21 cellular contexts compared by ENCODE assay signal in the genomic region with DNA sequence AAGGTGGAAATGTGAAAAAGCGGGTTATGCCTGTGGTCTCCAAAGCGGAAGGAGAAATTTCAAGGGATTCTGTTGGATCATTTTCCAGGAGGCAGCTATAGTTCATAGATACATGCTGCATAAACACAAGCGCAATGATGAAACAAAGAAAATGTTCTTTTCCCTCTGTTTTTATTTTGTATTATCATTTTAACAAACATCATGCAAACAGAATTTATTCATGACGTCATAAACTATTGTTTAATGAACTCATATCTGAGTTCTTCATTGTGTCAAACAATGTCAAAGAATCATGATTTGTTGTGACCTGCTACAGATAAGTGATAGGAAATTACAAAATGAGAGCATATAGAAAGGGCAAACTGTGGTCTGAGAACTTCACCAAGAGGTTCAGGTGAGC. TPM values are rescaled to one million over a fixed set of nuclear protein-coding genes. Genes with fewer than 3 reads are reported as not detected.
"Had no signal": no experiment of that assay in that cellular context is flagged by ENCODE, and none has a peak within 500 bp of the region (broad histone marks: within the 10 kb centered on the region; RNA-seq: fewer than 3 reads in every experiment).

No MANE protein-coding gene starts in this region.

RNA-seq across cellular contexts. Expression of gene TSPY2, which starts 23.8 kb away (rescaled TPM):
- total RNA-seq: activated naive CD4-positive, alpha-beta T cell treated with anti-CD3 and anti-CD28 coated beads for 36 hours; activated naive CD4-positive, alpha-beta T cell treated with anti-CD3 and anti-CD28 coated beads, Interleukin-2, amount 50 U/mL, for 72 hours; activated naive CD8-positive, alpha-beta T cell treated with anti-CD3 and anti-CD28 coated beads for 36 hours; activated naive CD8-positive, alpha-beta T cell treated with anti-CD3 and anti-CD28 coated beads, Interleukin-2, amount 10 ng/mL, durations not matched to agents 7 days and 5 days; activated T-cell treated with anti-CD3 and anti-CD28 coated beads, Interleukin-2, amount 50 U/mL, for 4 hours; activated T-cell treated with anti-CD3 and anti-CD28 coated beads, Interleukin-2, amount 50 U/mL, for 72 hours; activated T-helper 1 cell treated with anti-CD3 and anti-CD28 coated beads, Interleukin-12 subunit alpha, Interleukin-12 subunit beta, Interleukin-2, Interleukin-4 antibody, amounts not matched to agents 30 ng/mL and 10 ng/mL and 1 ng/mL, durations not matched to agents 14 hours and 24 hours and 36 hours; activated T-helper 17 cell treated with anti-CD3 and anti-CD28 coated beads, Interleukin-2, amount 50 U/mL, for 72 hours; activated T-helper 2 cell treated with anti-CD3 and anti-CD28 coated beads, Interferon-gamma antibody, Interleukin-2, Interleukin-4, amounts not matched to agents 10 μg/mL and 5 μg/mL and 100 μg/mL, durations not matched to agents 14 hours and 24 hours and 36 hours; adrenal gland; aorta; ascending aorta; astrocyte; body of pancreas; breast epithelium; bronchial epithelial cell; cardiac muscle cell; cardiac septum; cerebellum; chondrocyte had no signal
- polyA plus RNA-seq: adipose tissue, adrenal gland, aorta, cardiac muscle cell had no signal
